ENCODE assay signal across 1 cellular context in the genomic region with DNA sequence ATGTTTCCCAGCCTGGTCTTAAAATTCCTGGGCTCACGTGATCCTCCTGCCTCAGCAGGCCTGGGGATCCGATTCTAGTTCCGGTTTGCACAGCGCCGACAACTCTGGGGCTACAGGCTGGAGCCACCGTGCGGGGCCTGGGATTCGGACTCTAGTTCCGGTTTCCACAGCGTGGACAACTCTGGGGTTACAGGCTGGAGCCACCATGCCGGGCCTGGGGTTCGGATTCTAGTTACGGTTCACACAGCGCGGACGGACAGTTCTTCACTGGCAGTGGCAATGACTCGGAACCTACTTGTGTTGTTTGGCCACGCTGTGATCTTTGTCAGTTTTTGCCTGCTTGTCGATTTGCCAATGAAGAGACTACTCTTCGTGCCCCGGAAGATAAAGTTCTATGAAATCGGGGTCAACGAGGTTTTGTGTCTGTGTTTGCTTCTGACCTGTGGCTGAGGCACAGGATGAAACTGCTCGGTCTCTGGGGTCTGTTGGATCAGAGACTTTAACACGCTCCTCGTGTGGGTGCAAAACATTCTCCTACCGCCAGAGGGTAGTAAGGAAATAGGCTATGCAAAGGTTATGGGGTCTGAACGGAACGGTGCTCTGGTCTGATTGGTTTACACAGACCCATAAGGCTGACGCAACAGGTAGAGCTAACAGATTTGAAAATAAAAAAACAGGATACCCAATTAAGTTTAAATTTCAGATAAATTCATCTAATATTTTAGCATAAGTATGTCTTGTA.
TF ChIP-seq lines count a peak whose summit lies in the region.

No MANE protein-coding gene starts in this region.

TF ChIP-seq in endothelial cell of umbilical vein, 7 proteins besides CTCF, POLR2A, EP300 and RAD21 (continued from another document):
- TF ChIP-seq, protein P1, sequence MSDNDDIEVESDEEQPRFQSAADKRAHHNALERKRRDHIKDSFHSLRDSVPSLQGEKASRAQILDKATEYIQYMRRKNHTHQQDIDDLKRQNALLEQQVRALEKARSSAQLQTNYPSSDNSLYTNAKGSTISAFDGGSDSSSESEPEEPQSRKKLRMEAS (IDR thresholded peaks at IDR 0.05; ENCODE audit: insufficient read depth, insufficient read length) = no peak
- TF ChIP-seq MYC (IDR thresholded peaks at IDR 0.05; ENCODE audit: low read depth, low read length) = no peak
- no peak for TF ChIP-seq FOS (IDR thresholded peaks at IDR 0.05; ENCODE audit: borderline replicate concordance, insufficient read depth, low read length)
- no peak for TF ChIP-seq POLR2AphosphoS5 (IDR thresholded peaks at IDR 0.05; ENCODE audit: insufficient read depth, low read depth, low read length)
- no peak for TF ChIP-seq EZH2 (IDR thresholded peaks at IDR 0.05; ENCODE audit: borderline replicate concordance, low read depth, low read length, severe bottlenecking)
- TF ChIP-seq JUN (IDR thresholded peaks at IDR 0.05; ENCODE audit: borderline replicate concordance, insufficient read depth, insufficient read length, low read depth) = no peak
